ENCODE assay signal across 20 cellular contexts in the genomic region with DNA sequence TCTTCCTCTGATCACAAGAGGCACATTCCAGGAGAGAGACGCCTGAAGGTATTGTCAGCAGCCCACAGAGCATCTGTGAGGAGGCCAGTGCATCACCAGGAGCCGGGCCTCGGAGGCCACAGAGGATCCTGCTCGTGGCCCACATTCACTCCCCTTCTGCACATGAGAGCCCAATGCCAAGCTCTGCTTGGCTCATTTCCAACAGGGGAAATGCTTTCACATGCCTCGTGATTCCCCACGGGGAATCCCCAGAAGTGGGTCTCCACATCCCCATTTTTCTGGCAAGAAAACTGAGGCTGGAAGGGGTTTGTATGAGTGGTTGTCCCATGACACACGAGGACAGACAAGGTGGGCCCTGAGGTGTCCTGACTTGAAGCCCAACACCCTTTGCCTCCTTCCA. TPM values are rescaled to one million over a fixed set of nuclear protein-coding genes. Genes with fewer than 3 reads are reported as not detected.
DNase-seq lines count a peak whose midpoint lies in the region; ATAC-seq and TF ChIP-seq lines count a peak whose summit lies in the region.
"Had no signal": no experiment of that assay in that cellular context is flagged by ENCODE, and none has a peak within 500 bp of the region (broad histone marks: within the 10 kb centered on the region; RNA-seq: fewer than 3 reads in every experiment).

No MANE protein-coding gene starts in this region.

- no peak overlapping the region for H3K9ac ChIP-seq in Loucy (ENCODE audit: low read depth, low read length, poor library complexity, severe bottlenecking)

- H3K4me3 ChIP-seq in heart right ventricle (no peak overlapping the region), Loucy (ENCODE audit: low read length, poor library complexity, severe bottlenecking) (no peak overlapping the region), Caco-2 (ENCODE audit: low read depth, low read length) (no peak overlapping the region)
- no peak overlapping the region for H3K4me3 ChIP-seq in naive thymus-derived CD4-positive, alpha-beta T cell (ENCODE audit: low read length)
- H3K4me3 ChIP-seq: GM23338, K562, MG63, SJSA1 had no signal

- CTCF ChIA-PET in naive thymus-derived CD4-positive, alpha-beta T cell (lab: Charles Lee): no interaction called here
- CTCF ChIA-PET in Caco-2 (lab: Charles Lee): no interaction called here

- H3K27ac ChIP-seq in heart right ventricle: peak overlapping the region in 9 of 10 donors; percentile 45 to 80 (median 68)
- H3K27ac ChIP-seq in naive thymus-derived CD4-positive, alpha-beta T cell (ENCODE audit: low read depth, low read length): no peak overlapping the region
- H3K27ac ChIP-seq: SJSA1 had no signal

- peak overlapping the region; percentile 14 for H3K4me2 ChIP-seq in Loucy (ENCODE audit: low read depth, low read length, poor library complexity, severe bottlenecking)
- H3K4me2 ChIP-seq: GM23338 had no signal

- no peak overlapping the region for H3K27ac Mint-ChIP-seq in naive thymus-derived CD4-positive, alpha-beta T cell
- no peak overlapping the region for H3K27ac Mint-ChIP-seq in Caco-2 (ENCODE audit: unreplicated experiment)
- H3K27ac Mint-ChIP-seq: GM23338, H9 had no signal

- peaks cover 0 to 26% (median 7%) of the 10 kb centered on the region in 5 donors for H3K36me3 Mint-ChIP-seq in naive thymus-derived CD4-positive, alpha-beta T cell
- no peaks in the 10 kb centered on the region for H3K36me3 Mint-ChIP-seq in Caco-2 (ENCODE audit: insufficient read depth, unreplicated experiment)

- no peaks in the 10 kb centered on the region for H3F3A ChIP-seq in Loucy (ENCODE audit: low read depth)

- POLR2A ChIA-PET in naive thymus-derived CD4-positive, alpha-beta T cell (lab: Charles Lee): no interaction called here
- POLR2A ChIA-PET in Caco-2 (lab: Charles Lee): no interaction called here

- H3K4me1 ChIP-seq in heart right ventricle (peaks cover 4 to 57% (median 33%) of the 10 kb centered on the region in 9 donors), Loucy (ENCODE audit: insufficient read depth, low read length, poor library complexity, severe bottlenecking) (peaks cover 22% of the 10 kb centered on the region), Caco-2 (no peaks in the 10 kb centered on the region)
- no peaks in the 10 kb centered on the region for H3K4me1 ChIP-seq in naive thymus-derived CD4-positive, alpha-beta T cell (ENCODE audit: control insufficient read depth in 2 of 2, insufficient read depth in 2 of 2, low read length in 2 of 2)
- H3K4me1 ChIP-seq: SJSA1 had no signal

- H3K27me3 Mint-ChIP-seq in naive thymus-derived CD4-positive, alpha-beta T cell: no peaks in the 10 kb centered on the region
- H3K27me3 Mint-ChIP-seq in Caco-2 (ENCODE audit: insufficient read depth, unreplicated experiment): no peaks in the 10 kb centered on the region

- no peak for DNase-seq in heart right ventricle
- no peak for DNase-seq in Right ventricle myocardium superior
- peak; percentile 27 to 41 for DNase-seq in dermis microvascular lymphatic vessel endothelial cell (ENCODE audit: low read depth in 2 of 2)
- no peak for DNase-seq in naive thymus-derived CD4-positive, alpha-beta T cell
- no peak for DNase-seq in iPS-NIHi7 (ENCODE audit: extremely low spot score)
- DNase-seq in Caco-2: no peak
- DNase-seq: C1 segment of cervical spinal cord; Calu3; CD8-positive, alpha-beta memory T cell; DND-41; H9; MG63; NCI-H2029; NCI-H446; NCI-H526 treated with DMSO at 0.1 percent for 48 hours had no signal

- intact Hi-C loops in heart right ventricle (cut with DNase I): loop anchor here in 2 of 10 donors (10.0 kb wide), 2 partner anchors 352 to 362 kb away; a partner anchor contains a TSS
- intact Hi-C loops in Right ventricle myocardium superior (cut with DNase I): no loop called here
- intact Hi-C loops in naive thymus-derived CD4-positive, alpha-beta T cell (cut with micrococcal nuclease): no loop called here
- intact Hi-C loops in Caco-2 (cut with micrococcal nuclease; ENCODE audit: unreplicated experiment): no loop called here

- H3K9me3 Mint-ChIP-seq in naive thymus-derived CD4-positive, alpha-beta T cell: peaks cover 0 to 1% (median 0%) of the 10 kb centered on the region in 11 donors
- H3K9me3 Mint-ChIP-seq in Caco-2 (ENCODE audit: unreplicated experiment): no peaks in the 10 kb centered on the region
- H3K9me3 Mint-ChIP-seq: CD8-positive, alpha-beta memory T cell; GM23338; H9 had no signal

- no peak overlapping the region for H2AFZ ChIP-seq in Loucy (ENCODE audit: low read length)
- H2AFZ ChIP-seq: GM23338 had no signal

- peaks cover 0 to 2% (median under 1%) of the 10 kb centered on the region in 7 donors for H3K4me1 Mint-ChIP-seq in naive thymus-derived CD4-positive, alpha-beta T cell
- H3K4me1 Mint-ChIP-seq in Caco-2 (ENCODE audit: low read depth, unreplicated experiment): peaks cover 7% of the 10 kb centered on the region

- H3K4me3 Mint-ChIP-seq in naive thymus-derived CD4-positive, alpha-beta T cell: no peak overlapping the region
- no peak overlapping the region for H3K4me3 Mint-ChIP-seq in Caco-2 (ENCODE audit: unreplicated experiment)
- H3K4me3 Mint-ChIP-seq: CD8-positive, alpha-beta memory T cell; GM23338; H9 had no signal

- WGBS in heart right ventricle, 2 donors: 53 to 56% methylated on average over 7 of the region's 7 CpGs

- H3K9me2 ChIP-seq in Loucy (replicated peaks; ENCODE audit: low read depth, low read length): no peaks in the 10 kb centered on the region

- H3K27me3 ChIP-seq in heart right ventricle: no peaks in the 10 kb centered on the region
- H3K27me3 ChIP-seq in Loucy (ENCODE audit: insufficient read depth, low read length, poor library complexity, severe bottlenecking): no peaks in the 10 kb centered on the region
- no peaks in the 10 kb centered on the region for H3K27me3 ChIP-seq in naive thymus-derived CD4-positive, alpha-beta T cell (ENCODE audit: control insufficient read depth in 2 of 2, insufficient read depth in 2 of 2, low read length in 2 of 2)
- H3K27me3 ChIP-seq in Caco-2 (replicated peaks; ENCODE audit: control insufficient read depth, insufficient read depth, low read length): no peaks in the 10 kb centered on the region
- H3K27me3 ChIP-seq: MG63 had no signal

- no peaks in the 10 kb centered on the region for H3K9me3 ChIP-seq in heart right ventricle
- H3K9me3 ChIP-seq in Loucy (ENCODE audit: insufficient read depth, low read depth, low read length): no peaks in the 10 kb centered on the region
- H3K9me3 ChIP-seq in naive thymus-derived CD4-positive, alpha-beta T cell (ENCODE audit: control insufficient read depth in 2 of 3, low read length in 3 of 3): no peaks in the 10 kb centered on the region
- no peaks in the 10 kb centered on the region for H3K9me3 ChIP-seq in Caco-2
- H3K9me3 ChIP-seq: MG63, SJSA1 had no signal

- no peaks in the 10 kb centered on the region for H3K79me2 ChIP-seq in Loucy (ENCODE audit: insufficient read depth, low read length)

- no TSS peak for BruUV-seq in Caco-2 (replicated peaks; lab: Mats Ljungman, UMichigan)

- ATAC-seq in heart right ventricle (peak in 1 of 8 donors; percentile 1), Right ventricle myocardium superior (ENCODE audit: poor library complexity) (no peak), GM18870 (IDR thresholded peaks at IDR 0.05; ENCODE audit: unreplicated experiment) (no peak)
- ATAC-seq in naive thymus-derived CD4-positive, alpha-beta T cell: peak; percentile 6
- ATAC-seq: GM23338, K562 had no signal

- no peaks in the 10 kb centered on the region for H4K20me1 ChIP-seq in Loucy (ENCODE audit: insufficient read depth, low read length, poor library complexity, severe bottlenecking)

- TF ChIP-seq CTCF in heart right ventricle (IDR thresholded peaks at IDR 0.05) (no peak), Loucy (conservative IDR thresholded peaks at IDR 0.05; ENCODE audit: low read length) (no peak), Caco-2 (IDR thresholded peaks at IDR 0.05; ENCODE audit: insufficient read depth in 1 of 2, low read depth in 1 of 2, low read length in 1 of 2, severe bottlenecking in 1 of 2, unreplicated experiment in 1 of 2) (no peak)

- H3K36me3 ChIP-seq in heart right ventricle: peaks cover 0 to 63% (median 8%) of the 10 kb centered on the region in 9 donors
- no peaks in the 10 kb centered on the region for H3K36me3 ChIP-seq in Loucy (ENCODE audit: insufficient read depth, low read length)
- peaks cover 0 to 55% (median 0%) of the 10 kb centered on the region in 3 experiments for H3K36me3 ChIP-seq in naive thymus-derived CD4-positive, alpha-beta T cell (ENCODE audit: control insufficient read depth in 2 of 3, insufficient read depth in 3 of 3, low read length in 3 of 3)
- H3K36me3 ChIP-seq in Caco-2 (ENCODE audit: control insufficient read depth, insufficient read depth, low read length): no peaks in the 10 kb centered on the region
- H3K36me3 ChIP-seq: MG63, SJSA1 had no signal

RNA-seq across cellular contexts. Expression of a gene that starts 34.4 kb away (rescaled TPM):
- total RNA-seq in heart right ventricle (10 to 100 TPM; 22.8 to 89.4 (median 32.7) TPM), Right ventricle myocardium superior (47.4 TPM), dermis microvascular lymphatic vessel endothelial cell (10.0 and 28.8 TPM in 2 replicates), Caco-2 (2022) (4.4 and 7.7 TPM in 2 replicates)
- polyA plus RNA-seq in heart right ventricle: 10 to 100 TPM; 26.9 to 56.5 TPM
- total RNA-seq in naive thymus-derived CD4-positive, alpha-beta T cell: 1 to 10 TPM in 3 of 5 experiments, under 1 TPM in 2; 0.40 to 7.6 (median 2.0) TPM
- polyA plus RNA-seq in naive thymus-derived CD4-positive, alpha-beta T cell: 1 to 10 TPM in 1 of 2 donors, under 1 TPM in 1; 0.35 to 1.2 TPM

Comparison
In these comparisons a context has a peak if more than half of its experiments do, and no peak if none do; other contexts are left out.
1. DNase-seq: peak in dermis microvascular lymphatic vessel endothelial cell (2 of 2); none in heart right ventricle (0 of 2), Right ventricle myocardium superior (single experiment), naive thymus-derived CD4-positive, alpha-beta T cell (0 of 9), iPS-NIHi7 (single experiment) and Caco-2 (0 of 2).